Comparison of ENCODE assay signal across 1 cellular context in genomic region chr1:167105150-167105840, GRCh38.
TF ChIP-seq lines count a peak whose summit lies in the region.

No MANE protein-coding gene starts in this region.

TF ChIP-seq in GM12878, 131 proteins besides CTCF, POLR2A, EP300 and RAD21:
- TF ChIP-seq YBX1 (IDR thresholded peaks at IDR 0.05) (no peak), SMC3 (IDR thresholded peaks at IDR 0.05; ENCODE audit: borderline replicate concordance, low read length) (0 out of 2 replicates have a peak, but pooled peaks have one; percentile 2), PKNOX1 (IDR thresholded peaks at IDR 0.05) (peak; percentile 54), TAF1 (IDR thresholded peaks at IDR 0.05; ENCODE audit: borderline replicate concordance, low read depth, low read length) (no peak), NBN (IDR thresholded peaks at IDR 0.05) (no peak), WRNIP1 (IDR thresholded peaks at IDR 0.05; ENCODE audit: borderline replicate concordance, low read depth, low read length) (no peak), CUX1 (IDR thresholded peaks at IDR 0.05; ENCODE audit: insufficient replicate concordance, low read depth, low read length) (no peak), IKZF2 (IDR thresholded peaks at IDR 0.05) (peak in 1 of 2 experiments; percentile 18; a peak in 1 of 4 replicates), POU2F2 (IDR thresholded peaks at IDR 0.05; ENCODE audit: borderline replicate concordance, low read depth, low read length) (no peak), BCL3 (IDR thresholded peaks at IDR 0.05; ENCODE audit: borderline replicate concordance, insufficient read depth, low read depth, low read length, poor library complexity, severe bottlenecking) (no peak), BMI1 (IDR thresholded peaks at IDR 0.05; ENCODE audit: borderline replicate concordance) (no peak), SPI1 (IDR thresholded peaks at IDR 0.05; ENCODE audit: borderline replicate concordance, insufficient read depth, low read depth, low read length) (peak; percentile 4; the same call in 1 of the 2 replicates), IKZF1 (conservative IDR thresholded peaks at IDR 0.05) (0 out of 2 replicates have a peak, but pooled peaks have one; percentile 12), FOXM1 (IDR thresholded peaks at IDR 0.05; ENCODE audit: low read depth, low read length) (no peak)
- TF ChIP-seq, protein P1, sequence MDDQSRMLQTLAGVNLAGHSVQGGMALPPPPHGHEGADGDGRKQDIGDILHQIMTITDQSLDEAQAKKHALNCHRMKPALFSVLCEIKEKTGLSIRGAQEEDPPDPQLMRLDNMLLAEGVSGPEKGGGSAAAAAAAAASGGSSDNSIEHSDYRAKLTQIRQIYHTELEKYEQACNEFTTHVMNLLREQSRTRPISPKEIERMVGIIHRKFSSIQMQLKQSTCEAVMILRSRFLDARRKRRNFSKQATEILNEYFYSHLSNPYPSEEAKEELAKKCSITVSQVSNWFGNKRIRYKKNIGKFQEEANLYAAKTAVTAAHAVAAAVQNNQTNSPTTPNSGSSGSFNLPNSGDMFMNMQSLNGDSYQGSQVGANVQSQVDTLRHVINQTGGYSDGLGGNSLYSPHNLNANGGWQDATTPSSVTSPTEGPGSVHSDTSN (IDR thresholded peaks at IDR 0.05; ENCODE audit: insufficient replicate concordance, low read depth, low read length) = peak; percentile 9
